Comparison of ENCODE assay signal across 21 cellular contexts in genomic region chr6:21811484-21811883, GRCh38.
"Had no signal": no experiment of that assay in that cellular context is flagged by ENCODE, and none has a peak within 500 bp of the region (broad histone marks: within the 10 kb centered on the region; RNA-seq: fewer than 3 reads in every experiment).

No MANE protein-coding gene starts in this region.

- H3K36me3 ChIP-seq: gastroesophageal sphincter, left ventricle myocardium inferior, right atrium auricular region, sigmoid colon, tibial nerve, upper lobe of right lung had no signal

- H3K27me3 ChIP-seq: gastroesophageal sphincter, right atrium auricular region, sigmoid colon, testis, tibial nerve, upper lobe of right lung had no signal

- H3K27me3 Mint-ChIP-seq: naive thymus-derived CD4-positive, alpha-beta T cell; stimulated activated naive B cell treated with anti-CD40 and anti-IgM and Interleukin-4, amounts not matched to agents 10 μg/mL and 1 μg/mL and 100 μg/mL, for 72 hours; stimulated activated naive CD8-positive, alpha-beta T cell treated with anti-CD3 and anti-CD28 coated beads, Interleukin-15, amount 100 ng/mL, for 72 hours had no signal

- H3K27ac ChIP-seq: left ventricle myocardium inferior, right atrium auricular region, skin epidermis, testis, tibial nerve, upper lobe of right lung had no signal

- H3K4me3 ChIP-seq: gastroesophageal sphincter, left ventricle myocardium inferior, lung, right atrium auricular region, sigmoid colon, skin epidermis, testis, tibial nerve, upper lobe of right lung had no signal

- H3K9me3 ChIP-seq: gastroesophageal sphincter, left ventricle myocardium inferior, right atrium auricular region, sigmoid colon, testis, tibial nerve, upper lobe of right lung had no signal

- H3K4me3 Mint-ChIP-seq: naive thymus-derived CD4-positive, alpha-beta T cell; neural crest cell; stimulated activated naive B cell treated with anti-CD40 and anti-IgM and Interleukin-4, amounts not matched to agents 10 μg/mL and 1 μg/mL and 100 μg/mL, for 72 hours; stimulated activated naive CD8-positive, alpha-beta T cell treated with anti-CD3 and anti-CD28 coated beads, Interleukin-15, amount 100 ng/mL, for 72 hours had no signal

- H3K36me3 Mint-ChIP-seq: naive thymus-derived CD4-positive, alpha-beta T cell; stimulated activated naive B cell treated with anti-CD40 and anti-IgM and Interleukin-4, amounts not matched to agents 10 μg/mL and 1 μg/mL and 100 μg/mL, for 72 hours had no signal

- H3K9me3 Mint-ChIP-seq: neural crest cell; stimulated activated naive CD8-positive, alpha-beta T cell treated with anti-CD3 and anti-CD28 coated beads, Interleukin-15, amount 100 ng/mL, for 72 hours had no signal

- ATAC-seq: esophagus mucosa; gastroesophageal sphincter; left cardiac atrium; naive thymus-derived CD4-positive, alpha-beta T cell; stimulated activated naive B cell treated with anti-CD40 and anti-IgM and Interleukin-4, amounts not matched to agents 10 μg/mL and 1 μg/mL and 100 μg/mL, for 72 hours; stimulated activated naive CD8-positive, alpha-beta T cell treated with anti-CD3 and anti-CD28 coated beads, Interleukin-15, amount 100 ng/mL, for 72 hours; upper lobe of right lung had no signal

- H3K4me1 Mint-ChIP-seq: stimulated activated naive B cell treated with anti-CD40 and anti-IgM and Interleukin-4, amounts not matched to agents 10 μg/mL and 1 μg/mL and 100 μg/mL, for 72 hours; stimulated activated naive CD8-positive, alpha-beta T cell treated with anti-CD3 and anti-CD28 coated beads, Interleukin-15, amount 100 ng/mL, for 72 hours had no signal

- H3K27ac Mint-ChIP-seq: stimulated activated naive B cell treated with anti-CD40 and anti-IgM and Interleukin-4, amounts not matched to agents 10 μg/mL and 1 μg/mL and 100 μg/mL, for 72 hours; stimulated activated naive CD8-positive, alpha-beta T cell treated with anti-CD3 and anti-CD28 coated beads, Interleukin-15, amount 100 ng/mL, for 72 hours had no signal

- DNase-seq: effector memory CD4-positive, alpha-beta T cell; kidney; left cardiac atrium; left ventricle myocardium inferior; mesenchymal stem cell; naive thymus-derived CD4-positive, alpha-beta T cell; posterior cingulate gyrus; sigmoid colon; stimulated activated CD4-positive, alpha-beta T cell treated with anti-CD3 and anti-CD28 coated beads, Interleukin-2, amount 100 ng/mL, for 24 hours; stimulated activated CD4-positive, alpha-beta T cell treated with anti-CD3 and anti-CD28 coated beads, Interleukin-4, amount 100 ng/mL, for 4 hours; stimulated activated naive B cell treated with anti-CD40 and anti-IgM and Interleukin-4, amounts not matched to agents 10 μg/mL and 1 μg/mL and 100 μg/mL, for 72 hours; stimulated activated naive CD8-positive, alpha-beta T cell treated with anti-CD3 and anti-CD28 coated beads, Interleukin-15, amount 100 ng/mL, for 72 hours; testis; upper lobe of right lung had no signal

- H3K4me1 ChIP-seq: upper lobe of right lung had no signal
